ENCODE assay signal across 8 cellular contexts in the genomic region with DNA sequence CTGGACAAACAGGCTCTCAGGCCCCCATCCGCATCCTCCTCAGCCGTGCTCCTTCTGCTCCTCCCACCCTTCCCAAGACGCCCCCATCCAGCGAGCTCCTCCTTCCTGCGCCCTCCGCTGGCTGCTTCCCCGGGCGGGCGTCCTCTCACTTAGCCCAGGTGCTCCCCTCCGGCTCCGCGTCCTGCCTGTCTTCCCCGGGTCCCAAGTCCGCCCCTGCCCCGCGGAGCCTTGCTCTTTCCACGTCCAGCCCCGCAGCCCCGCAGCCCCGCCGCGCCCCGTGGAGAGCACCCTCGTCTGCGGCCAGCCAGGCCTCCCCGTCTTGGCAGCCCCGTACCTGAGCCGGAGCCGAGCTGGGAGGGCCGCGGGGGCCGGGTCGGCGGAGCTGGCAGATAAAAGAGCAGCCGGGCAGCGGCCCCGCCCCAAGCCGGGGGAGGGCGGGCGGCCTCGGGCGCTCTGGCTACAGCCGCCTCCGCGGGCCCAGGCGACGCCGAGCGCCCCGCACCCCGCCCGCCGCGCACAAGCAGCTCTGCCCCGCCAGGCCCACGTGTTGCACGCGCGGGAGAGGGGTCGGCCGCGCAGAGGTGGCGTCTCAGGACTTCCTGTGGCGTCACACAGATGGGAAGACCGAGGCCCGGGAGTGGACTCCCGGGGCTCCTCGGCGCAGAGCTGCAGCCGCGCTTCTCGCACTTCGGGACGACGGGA. TPM values are rescaled to one million over a fixed set of nuclear protein-coding genes. Genes with fewer than 3 reads are reported as not detected.
A peak's percentile ranks its signal among the peaks of the same experiment; 100 is the strongest.
DNase-seq lines count a peak whose midpoint lies in the region; ATAC-seq and TF ChIP-seq lines count a peak whose summit lies in the region.

A gene with protein sequence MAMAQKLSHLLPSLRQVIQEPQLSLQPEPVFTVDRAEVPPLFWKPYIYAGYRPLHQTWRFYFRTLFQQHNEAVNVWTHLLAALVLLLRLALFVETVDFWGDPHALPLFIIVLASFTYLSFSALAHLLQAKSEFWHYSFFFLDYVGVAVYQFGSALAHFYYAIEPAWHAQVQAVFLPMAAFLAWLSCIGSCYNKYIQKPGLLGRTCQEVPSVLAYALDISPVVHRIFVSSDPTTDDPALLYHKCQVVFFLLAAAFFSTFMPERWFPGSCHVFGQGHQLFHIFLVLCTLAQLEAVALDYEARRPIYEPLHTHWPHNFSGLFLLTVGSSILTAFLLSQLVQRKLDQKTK (minus strand): TSS at position 555 of the 702 bp plus-strand sequence. CDS start 11,869 bp downstream, outside the sequence.

- H3K27ac Mint-ChIP-seq in activated T-cell treated with anti-CD3 and anti-CD28 coated beads, Interleukin-2, amount 50 U/mL, for 24 hours, result peak within 1 kb of the TSS; percentile 82

- DNase-seq in GM06990 (ENCODE audit: extremely low read depth, insufficient read length) (peak; percentile 82), NOMO-1 (lab: John Stamatoyannopoulos, UW; ENCODE audit: unreplicated experiment in 2 of 2) (peak; percentile 60 to 81), epithelial cell of proximal tubule (ENCODE audit: low read depth) (no peak), mucosa of gallbladder (ENCODE audit: low spot score) (peak; percentile 80), NCI-H1694 treated with DMSO at 0.1 percent for 48 hours (lab: John Stamatoyannopoulos, UW) (no peak)
- peak; percentile 78 for DNase-seq in activated T-cell treated with anti-CD3 and anti-CD28 coated beads, Interleukin-2, amount 50 U/mL, for 24 hours
- peak; percentile 54 for DNase-seq in stimulated activated CD8-positive, alpha-beta memory T cell treated with anti-CD3 and anti-CD28 coated beads, Interleukin-4, amount 100 ng/mL, for 24 hours (ENCODE audit: low read depth)

- ATAC-seq in HG02884 (IDR thresholded peaks at IDR 0.05; ENCODE audit: unreplicated experiment), result peak; percentile 48

- H3K9me3 Mint-ChIP-seq in activated T-cell treated with anti-CD3 and anti-CD28 coated beads, Interleukin-2, amount 50 U/mL, for 24 hours, result no peaks in the 10 kb centered on the region

- H3K4me3 ChIP-seq in GM06990 (replicated peaks; ENCODE audit: low read depth, low read length) (peak within 1 kb of the TSS; percentile 72), epithelial cell of proximal tubule (ENCODE audit: low read depth, low read length) (peak within 1 kb of the TSS; percentile 71)

- H3K27me3 Mint-ChIP-seq in activated T-cell treated with anti-CD3 and anti-CD28 coated beads, Interleukin-2, amount 50 U/mL, for 24 hours, result peaks cover 8% of the 10 kb centered on the region

- H3K36me3 Mint-ChIP-seq in activated T-cell treated with anti-CD3 and anti-CD28 coated beads, Interleukin-2, amount 50 U/mL, for 24 hours (ENCODE audit: low read depth), result no peaks in the 10 kb centered on the region

- peak; percentile 37 for TF ChIP-seq CTCF in GM06990 (IDR thresholded peaks at IDR 0.05; ENCODE audit: insufficient read depth, low read length, poor library complexity, severe bottlenecking)
- peak; percentile 17 for TF ChIP-seq CTCF in epithelial cell of proximal tubule (conservative IDR thresholded peaks at IDR 0.05; ENCODE audit: low read depth, low read length)

- H3K36me3 ChIP-seq in GM06990 (ENCODE audit: control insufficient read depth, insufficient read depth, low read length), result no peaks in the 10 kb centered on the region; the same call in 1 of the 2 replicates

- peaks cover 10% of the 10 kb centered on the region for H3K4me1 Mint-ChIP-seq in activated T-cell treated with anti-CD3 and anti-CD28 coated beads, Interleukin-2, amount 50 U/mL, for 24 hours (ENCODE audit: low read depth)

- H3K4me3 Mint-ChIP-seq in activated T-cell treated with anti-CD3 and anti-CD28 coated beads, Interleukin-2, amount 50 U/mL, for 24 hours, result peak within 1 kb of the TSS; percentile 82

- H3K27me3 ChIP-seq in GM06990 (replicated peaks; ENCODE audit: control insufficient read depth, insufficient read depth, low read length), result no peaks in the 10 kb centered on the region; the same call in 1 of the 2 replicates

RNA-seq across cellular contexts. Expression of the gene that starts here (rescaled TPM):
- 9.4 and 15.0 TPM in 2 replicates for total RNA-seq in epithelial cell of proximal tubule
- total RNA-seq in mucosa of gallbladder, result 39.7 TPM

Comparison
In these comparisons a context has a peak if more than half of its experiments do, and no peak if none do; other contexts are left out.
1. DNase-seq: peak in GM06990 (single experiment), NOMO-1 (2 of 2), activated T-cell treated with anti-CD3 and anti-CD28 coated beads, Interleukin-2, amount 50 U/mL, for 24 hours (single experiment), mucosa of gallbladder (single experiment) and stimulated activated CD8-positive, alpha-beta memory T cell treated with anti-CD3 and anti-CD28 coated beads, Interleukin-4, amount 100 ng/mL, for 24 hours (single experiment); none in epithelial cell of proximal tubule (single experiment) and NCI-H1694 treated with DMSO at 0.1 percent for 48 hours (single experiment).